8 cellular contexts compared by ENCODE assay signal in the genomic region with DNA sequence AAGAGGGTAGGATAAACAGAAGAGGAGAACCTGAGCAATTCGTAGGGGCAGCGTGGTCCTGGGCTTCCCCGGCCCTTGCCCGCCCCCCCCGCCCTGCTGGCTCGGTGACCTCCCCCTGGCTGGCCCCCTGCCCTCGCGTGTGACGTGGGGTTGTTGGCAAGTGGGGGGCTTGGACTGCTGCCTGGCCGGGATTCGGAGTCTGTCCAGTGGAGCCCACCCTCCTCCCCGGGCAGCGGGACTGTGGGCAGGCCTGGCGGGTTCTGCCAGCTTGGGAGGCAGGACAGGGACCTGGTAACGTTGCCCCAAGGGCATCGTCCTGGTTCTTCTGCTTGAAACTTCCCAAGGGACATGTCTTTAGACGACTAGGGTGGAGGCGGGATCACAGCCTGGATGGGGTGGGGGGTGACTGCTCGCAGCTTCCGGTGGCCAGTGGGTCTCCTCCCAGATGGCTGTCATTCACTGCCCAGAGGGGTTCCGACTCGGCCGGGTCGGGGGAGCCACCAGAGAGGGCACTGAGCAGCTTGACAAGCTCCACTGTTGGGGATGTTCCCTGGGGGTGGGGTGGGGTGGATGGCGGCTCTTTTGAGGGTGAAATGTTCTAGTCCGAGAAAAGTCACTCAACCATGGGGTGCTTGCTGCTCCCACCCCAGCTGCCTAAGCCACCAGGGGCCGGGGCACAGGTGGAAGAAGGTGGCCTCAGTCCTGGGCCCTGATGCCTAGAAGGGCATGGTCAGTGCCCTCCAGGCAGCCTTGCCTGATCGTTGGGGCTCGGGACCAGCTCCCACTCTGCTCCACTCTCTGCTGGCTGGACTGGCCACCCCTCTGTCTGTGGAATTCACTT. TPM values are rescaled to one million over a fixed set of nuclear protein-coding genes. Genes with fewer than 3 reads are reported as not detected.
DNase-seq lines count a peak whose midpoint lies in the region; ATAC-seq and TF ChIP-seq lines count a peak whose summit lies in the region.

No MANE protein-coding gene starts in this region.

- no peak overlapping the region for H3K27ac Mint-ChIP-seq in GM23338
- H3K27ac Mint-ChIP-seq in activated T-cell treated with anti-CD3 and anti-CD28 coated beads, Interleukin-2, amount 50 U/mL, for 72 hours, result no peak overlapping the region

- peak overlapping the region; percentile 63 for H3K4me3 Mint-ChIP-seq in GM23338
- peak overlapping the region; percentile 61 to 71 for H3K4me3 Mint-ChIP-seq in activated T-cell treated with anti-CD3 and anti-CD28 coated beads, Interleukin-2, amount 50 U/mL, for 72 hours

- TF ChIP-seq CTCF in GM23338 (conservative IDR thresholded peaks at IDR 0.05; ENCODE audit: low read depth in 2 of 2) (no peak), left ventricle myocardium inferior (IDR thresholded peaks at IDR 0.05; ENCODE audit: borderline replicate concordance) (no peak), gastrocnemius medialis (IDR thresholded peaks at IDR 0.05 in 4 of 5, conservative IDR thresholded peaks at IDR 0.05 in 1 of 5) (no peak)

- ATAC-seq in GM23338 (peak; percentile 0; the same call in 1 of the 3 replicates), gastrocnemius medialis (peak in 1 of 2 donors; percentile 3), HG02852 (IDR thresholded peaks at IDR 0.05; ENCODE audit: unreplicated experiment) (no peak), HG02610 (IDR thresholded peaks at IDR 0.05; ENCODE audit: unreplicated experiment) (no peak)
- no peak for ATAC-seq in activated T-cell treated with anti-CD3 and anti-CD28 coated beads, Interleukin-2, amount 50 U/mL, for 72 hours (replicated peaks in 1 of 2)

- H3K27me3 Mint-ChIP-seq in GM23338 (ENCODE audit: insufficient read depth, low read depth, poor library complexity), result peaks cover 18% of the 10 kb centered on the region
- H3K27me3 Mint-ChIP-seq in activated T-cell treated with anti-CD3 and anti-CD28 coated beads, Interleukin-2, amount 50 U/mL, for 72 hours (ENCODE audit: low read depth), result peaks cover 12% of the 10 kb centered on the region

- H3K4me2 ChIP-seq in GM23338, result peak overlapping the region; percentile 89

- H3K9me3 Mint-ChIP-seq in GM23338, result no peaks in the 10 kb centered on the region
- H3K9me3 Mint-ChIP-seq in activated T-cell treated with anti-CD3 and anti-CD28 coated beads, Interleukin-2, amount 50 U/mL, for 72 hours, result no peaks in the 10 kb centered on the region

- H3K4me3 ChIP-seq in GM23338, result peak overlapping the region; percentile 61
- H3K4me3 ChIP-seq in left ventricle myocardium inferior, result peak overlapping the region; percentile 73
- peak overlapping the region; percentile 64 to 80 (median 78) for H3K4me3 ChIP-seq in gastrocnemius medialis

- no peaks in the 10 kb centered on the region for H4K20me1 ChIP-seq in GM23338 (replicated peaks; ENCODE audit: insufficient read depth)

- in situ Hi-C loops in gastrocnemius medialis (cut with MboI; ENCODE audit: low sequenced_read_pairs in 4 of 4), result loop anchor here in 1 of 4 donors (25.0 kb wide), 1 partner anchor 414 kb away; no protein-coding TSS in a partner anchor

- H3K27me3 ChIP-seq in GM23338 (ENCODE audit: insufficient read depth) (peaks cover 23% of the 10 kb centered on the region), left ventricle myocardium inferior (ENCODE audit: low read depth) (no peaks in the 10 kb centered on the region), gastrocnemius medialis (no peaks in the 10 kb centered on the region)

- peaks cover 12% of the 10 kb centered on the region for H3K4me1 ChIP-seq in GM23338 (ENCODE audit: insufficient read depth)
- peaks cover 41% of the 10 kb centered on the region for H3K4me1 ChIP-seq in left ventricle myocardium inferior
- H3K4me1 ChIP-seq in gastrocnemius medialis, result peaks cover 13 to 25% of the 10 kb centered on the region in 2 donors

- DNase-seq in GM23338 (ENCODE audit: low spot score), result peak; percentile 47
- no peak for DNase-seq in activated T-cell treated with anti-CD3 and anti-CD28 coated beads, Interleukin-2, amount 50 U/mL, for 72 hours
- DNase-seq in left ventricle myocardium inferior, result no peak
- DNase-seq in gastrocnemius medialis, result no peak
- no peak for DNase-seq in NCI-H1048 (lab: John Stamatoyannopoulos, UW)
- DNase-seq in stimulated activated CD4-positive, alpha-beta T cell treated with anti-CD3 and anti-CD28 coated beads, Interleukin-15, amount 100 ng/mL, for 24 hours, result no peak

- TF ChIP-seq POLR2A in gastrocnemius medialis (IDR thresholded peaks at IDR 0.05), result no peak

- H3F3A ChIP-seq in GM23338 (replicated peaks; ENCODE audit: low read depth), result no peaks in the 10 kb centered on the region

- H3K36me3 Mint-ChIP-seq in GM23338 (ENCODE audit: low read depth), result no peaks in the 10 kb centered on the region
- H3K36me3 Mint-ChIP-seq in activated T-cell treated with anti-CD3 and anti-CD28 coated beads, Interleukin-2, amount 50 U/mL, for 72 hours (ENCODE audit: insufficient read depth in 2 of 2), result no peaks in the 10 kb centered on the region

- H3K4me1 Mint-ChIP-seq in GM23338, result peaks cover 18% of the 10 kb centered on the region
- peaks cover 7% of the 10 kb centered on the region for H3K4me1 Mint-ChIP-seq in activated T-cell treated with anti-CD3 and anti-CD28 coated beads, Interleukin-2, amount 50 U/mL, for 72 hours (ENCODE audit: low read depth)

- H3K9me3 ChIP-seq in left ventricle myocardium inferior (replicated peaks) (no peaks in the 10 kb centered on the region), gastrocnemius medialis (no peaks in the 10 kb centered on the region)

- no peaks in the 10 kb centered on the region for H3K36me3 ChIP-seq in GM23338 (ENCODE audit: insufficient read depth)
- no peaks in the 10 kb centered on the region for H3K36me3 ChIP-seq in left ventricle myocardium inferior
- no peaks in the 10 kb centered on the region for H3K36me3 ChIP-seq in gastrocnemius medialis

- no peak overlapping the region for H2AFZ ChIP-seq in GM23338

- H3K79me2 ChIP-seq in GM23338 (replicated peaks; ENCODE audit: insufficient read depth), result peaks cover 1% of the 10 kb centered on the region

- no peak overlapping the region for H3K27ac ChIP-seq in GM23338 (ENCODE audit: low read depth)
- H3K27ac ChIP-seq in left ventricle myocardium inferior (replicated peaks), result peak overlapping the region; percentile 85
- peak overlapping the region; percentile 85 to 95 (median 88) for H3K27ac ChIP-seq in gastrocnemius medialis

- H3K9me2 ChIP-seq in GM23338 (ENCODE audit: insufficient read depth), result no peaks in the 10 kb centered on the region

- intact Hi-C loops in left ventricle myocardium inferior (cut with micrococcal nuclease), result no loop called here
- intact Hi-C loops in gastrocnemius medialis (cut with DNase I; ENCODE audit: low total_unique reads), result loop anchor here (5.0 to 10.0 kb wide), 5 partner anchors 142 to 1862 kb away; partner anchors contain the start of genes MZT2B, SMPD4 and UGGT1

TF ChIP-seq in GM23338, 12 proteins besides CTCF, POLR2A, EP300 and RAD21 (continues in another document):
- TF ChIP-seq STAT1 (IDR thresholded peaks at IDR 0.05; ENCODE audit: unreplicated experiment) (no peak), NANOG (IDR thresholded peaks at IDR 0.05; ENCODE audit: borderline replicate concordance) (no peak), EZH2 (IDR thresholded peaks at IDR 0.05; ENCODE audit: low read depth, unreplicated experiment) (no peak), JUNB (IDR thresholded peaks at IDR 0.05; ENCODE audit: unreplicated experiment) (no peak), EZH2phosphoT487 (IDR thresholded peaks at IDR 0.05; ENCODE audit: unreplicated experiment) (no peak), ZNF114 (CRISPR knock-in tag; IDR thresholded peaks at IDR 0.05) (no peak), ZNF331 (CRISPR knock-in tag; IDR thresholded peaks at IDR 0.05; ENCODE audit: low read depth) (no peak), CREB1 (CRISPR knock-in tag; IDR thresholded peaks at IDR 0.05; ENCODE audit: low read depth) (no peak), POLR2AphosphoS5 (IDR thresholded peaks at IDR 0.05; ENCODE audit: low read depth) (no peak)

RNA-seq across cellular contexts. Expression of gene HS6ST1, which starts 4.2 kb away (rescaled TPM):
- total RNA-seq in GM23338 (2014; rRNA removed; shearing (Covaris generic)), result 76.4 and 106 TPM in 2 replicates
- 21.1 and 22.5 TPM in 2 replicates for polyA plus RNA-seq in GM23338 (2016; fragmentation: Nextera tagmentation; extraction: Ambion mirVana)
- 10 to 100 TPM; 10.6 to 11.3 TPM for total RNA-seq in activated T-cell treated with anti-CD3 and anti-CD28 coated beads, Interleukin-2, amount 50 U/mL, for 72 hours
- 26.7 TPM for total RNA-seq in left ventricle myocardium inferior
- total RNA-seq in gastrocnemius medialis, result 10 to 100 TPM; 44.6 to 63.3 (median 53.5) TPM
